ENCODE assay signal across 8 cellular contexts in the genomic region with DNA sequence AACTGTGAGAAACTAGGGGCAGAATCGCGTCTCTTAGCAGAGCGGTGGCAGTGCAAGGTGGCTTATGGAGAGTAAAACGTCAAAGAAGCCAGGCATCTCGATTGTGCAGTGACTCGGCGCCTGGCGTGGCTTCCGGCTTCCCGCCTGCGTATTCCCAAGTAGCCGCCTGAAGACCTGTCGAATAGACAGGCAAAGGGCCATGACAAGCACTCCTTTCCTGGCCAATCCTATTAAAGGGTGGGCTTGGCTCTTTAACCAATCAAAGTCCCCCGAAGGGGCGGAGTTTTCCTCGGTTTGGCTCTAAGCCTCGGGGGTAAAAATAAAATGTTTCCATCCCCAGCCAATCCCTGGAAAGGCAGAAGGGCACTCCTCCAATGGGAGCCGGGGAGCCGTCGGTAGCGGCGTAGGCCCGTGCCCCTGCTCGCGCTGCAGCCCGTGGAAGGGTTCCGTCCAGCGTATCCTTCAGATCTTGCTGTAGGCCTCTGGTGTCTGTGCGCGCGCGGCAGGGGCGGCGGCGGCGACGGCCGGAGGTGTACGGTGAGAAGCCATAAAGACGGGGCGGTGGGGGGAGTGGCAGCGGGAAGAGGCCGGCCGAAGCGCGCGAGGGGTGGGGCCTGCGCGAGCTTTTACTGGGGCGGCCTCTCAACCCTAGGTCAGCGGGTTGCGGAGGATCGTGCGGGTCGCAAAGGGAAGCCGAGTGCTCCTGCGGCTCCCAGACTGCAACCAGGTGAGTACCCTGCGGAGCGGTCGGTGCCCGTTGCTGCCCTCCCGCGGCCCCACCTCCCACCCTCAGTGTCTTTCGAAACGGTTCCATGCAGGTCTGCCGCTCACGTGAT. TPM values are rescaled to one million over a fixed set of nuclear protein-coding genes. Genes with fewer than 3 reads are reported as not detected.
DNase-seq lines count a peak whose midpoint lies in the region; ATAC-seq and TF ChIP-seq lines count a peak whose summit lies in the region.

A gene with protein sequence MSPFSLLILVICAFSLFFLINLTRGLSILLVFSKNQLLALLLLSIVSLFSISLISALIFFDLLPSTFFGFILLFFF (plus strand): TSS at position 395 of the 836 bp plus-strand sequence. CDS start 30,131 bp downstream, outside the sequence.

- TF ChIP-seq RAD21 in IMR-90 (IDR thresholded peaks at IDR 0.05; ENCODE audit: low read length), result no peak

- peak within 1 kb of the TSS; percentile 55 for H3K4me3 ChIP-seq in IMR-90 (ENCODE audit: insufficient read depth, low read depth, low read length)
- peak within 1 kb of the TSS; percentile 74 for H3K4me3 ChIP-seq in epithelial cell of proximal tubule (ENCODE audit: low read depth, low read length)
- peak within 1 kb of the TSS; percentile 22 for H3K4me3 ChIP-seq in mucosa of descending colon

- H3K14ac ChIP-seq in IMR-90 (replicated peaks; ENCODE audit: low read depth, low read length), result 0 out of 2 replicates have a peak within 1 kb of the TSS, but pooled peaks have one; percentile 10

- H2BK5ac ChIP-seq in IMR-90 (ENCODE audit: low read depth, low read length, poor library complexity, severe bottlenecking), result peak within 1 kb of the TSS; percentile 47

- H3K27ac ChIP-seq in IMR-90 (ENCODE audit: insufficient read depth, low read length), result peak within 1 kb of the TSS; percentile 45

- H3K79me1 ChIP-seq in IMR-90 (ENCODE audit: low read depth in 1 of 2, low read length in 2 of 2), result peaks cover 5 to 14% of the 10 kb centered on the region in 2 experiments; a peak in 3 of 4 replicates

- no peak within 1 kb of the TSS for H3K56ac ChIP-seq in IMR-90 (ENCODE audit: extremely low read depth, insufficient read depth, low read length)

- TF ChIP-seq CTCF in IMR-90 (conservative IDR thresholded peaks at IDR 0.05; ENCODE audit: low read depth, low read length) (no peak), epithelial cell of proximal tubule (conservative IDR thresholded peaks at IDR 0.05; ENCODE audit: low read depth, low read length) (peak; percentile 10), mucosa of descending colon (IDR thresholded peaks at IDR 0.05) (no peak)

- H3K27me3 ChIP-seq in IMR-90 (ENCODE audit: control insufficient read depth, insufficient read depth, low read length), result peaks cover 3% of the 10 kb centered on the region; the same call in 1 of the 2 replicates

- peak within 1 kb of the TSS; percentile 55 for H3K9ac ChIP-seq in IMR-90 (ENCODE audit: low read depth, low read length)

- H4K91ac ChIP-seq in IMR-90 (ENCODE audit: insufficient read depth, low read depth, low read length), result 0 out of 2 replicates have a peak within 1 kb of the TSS, but pooled peaks have one; percentile 5

- no TSS peak for BruUV-seq in IMR-90 (replicated peaks; lab: Mats Ljungman, UMichigan)

- dilution Hi-C loops in IMR-90 (cut with HindIII; ENCODE audit: low sequenced_read_pairs, unreplicated experiment), result no loop called here

- H3K9me3 ChIP-seq in IMR-90 (ENCODE audit: control insufficient read depth, insufficient read depth, low read length) (no peaks in the 10 kb centered on the region), mucosa of descending colon (no peaks in the 10 kb centered on the region)

- H2BK120ac ChIP-seq in IMR-90 (ENCODE audit: low read depth, low read length), result no peak within 1 kb of the TSS

- H2AFZ ChIP-seq in IMR-90 (replicated peaks; ENCODE audit: low read length, poor library complexity), result peak within 1 kb of the TSS; percentile 93

- peak within 1 kb of the TSS; percentile 84 for H2AK9ac ChIP-seq in IMR-90 (replicated peaks; ENCODE audit: low read depth, low read length, poor library complexity)

- H2BK15ac ChIP-seq in IMR-90 (ENCODE audit: low read depth, low read length), result no peak within 1 kb of the TSS

- intact Hi-C loops in IMR-90 (cut with micrococcal nuclease), result loop anchor here (1.0 to 5.0 kb wide), 2 partner anchors 23 to 128 kb away; no protein-coding TSS in a partner anchor
- intact Hi-C loops in mucosa of descending colon (cut with DNase I, micrococcal nuclease), result no loop called here

- H2BK20ac ChIP-seq in IMR-90 (ENCODE audit: low read depth, low read length), result no peak within 1 kb of the TSS

- peak within 1 kb of the TSS; percentile 71; the same call in 1 of the 2 replicates for H3K23ac ChIP-seq in IMR-90 (ENCODE audit: low read depth, low read length)

- no peak within 1 kb of the TSS for H3K18ac ChIP-seq in IMR-90 (ENCODE audit: low read depth, low read length)

- peak within 1 kb of the TSS; percentile 25 for H3K4ac ChIP-seq in IMR-90 (ENCODE audit: low read depth, low read length)

- DNase-seq in DMS 273 treated with DMSO at 0.1 percent for 48 hours (lab: John Stamatoyannopoulos, UW) (peak; percentile 95), IMR-90 (peak; percentile 93), OCI-M2 (lab: John Stamatoyannopoulos, UW; ENCODE audit: unreplicated experiment) (peak; percentile 95), epithelial cell of proximal tubule (ENCODE audit: low read depth) (peak; percentile 68), mucosa of descending colon (peak; percentile 84 to 89 (median 89))
- peak; percentile 76 for DNase-seq in activated T-cell treated with anti-CD3 and anti-CD28 coated beads, Interleukin-2, amount 50 U/mL, for 1 hour
- peak; percentile 50 to 53 for DNase-seq in stimulated activated CD8-positive, alpha-beta memory T cell treated with anti-CD3 and anti-CD28 coated beads, Interleukin-7, amount 100 ng/mL, for 1 hour (ENCODE audit: low read depth in 2 of 2)

- POLR2A ChIA-PET in IMR-90 (lab: Charles Lee; ENCODE audit: unreplicated experiment), result no interaction called here

- no peaks in the 10 kb centered on the region for H3K36me3 ChIP-seq in IMR-90 (ENCODE audit: control insufficient read depth, insufficient read depth, low read length)
- no peaks in the 10 kb centered on the region for H3K36me3 ChIP-seq in mucosa of descending colon (ENCODE audit: low read depth)

- H3K9me1 ChIP-seq in IMR-90 (ENCODE audit: insufficient read depth, low read length), result no peaks in the 10 kb centered on the region

- no peak within 1 kb of the TSS for H2AK5ac ChIP-seq in IMR-90 (ENCODE audit: low read depth, low read length)

- H3K4me2 ChIP-seq in IMR-90 (ENCODE audit: low read depth, low read length), result peak within 1 kb of the TSS; percentile 90

- peak within 1 kb of the TSS; percentile 48 to 75; a peak in 3 of 4 replicates for H4K8ac ChIP-seq in IMR-90 (ENCODE audit: low read depth in 2 of 2, low read length in 2 of 2)

- ATAC-seq in GM21528 (IDR thresholded peaks at IDR 0.05; ENCODE audit: low FRiP score, unreplicated experiment), result peak; percentile 81
- ATAC-seq in IMR-90 (ENCODE audit: low read depth), result peak; percentile 89
- peak; percentile 91 for ATAC-seq in mucosa of descending colon

- no peak within 1 kb of the TSS for H4K5ac ChIP-seq in IMR-90 (ENCODE audit: low read depth, low read length)

- WGBS in IMR-90 (ENCODE audit: extremely low coverage in 2 of 2, insufficient read length in 1 of 2), 2 experiments, result 35% methylated on average over 12 of the region's 67 CpGs; no CpG with 5 or more reads in 1 of the 2 experiments

- in situ Hi-C loops in IMR-90 (cut with MboI; ENCODE audit: low sequenced_read_pairs), result no loop called here

- CTCF ChIA-PET in IMR-90 (lab: Yijun Ruan, JAX), result no interaction called here

- no peaks in the 10 kb centered on the region for H4K20me1 ChIP-seq in IMR-90 (ENCODE audit: insufficient read depth, low read length)

- TF ChIP-seq POLR2A in IMR-90 (IDR thresholded peaks at IDR 0.05; ENCODE audit: low read depth, low read length), result no peak

- H3K4me1 ChIP-seq in IMR-90 (ENCODE audit: control insufficient read depth, insufficient read depth, low read length) (no peaks in the 10 kb centered on the region), mucosa of descending colon (ENCODE audit: low read depth) (no peaks in the 10 kb centered on the region)

TF ChIP-seq in IMR-90, 13 proteins besides CTCF, POLR2A, EP300 and RAD21:
- TF ChIP-seq RFX5 (IDR thresholded peaks at IDR 0.05; ENCODE audit: low read depth, low read length) (0 out of 2 replicates have a peak, but pooled peaks have one; percentile 23), BHLHE40 (IDR thresholded peaks at IDR 0.05; ENCODE audit: low read depth, low read length) (peak; percentile 74), RCOR1 (IDR thresholded peaks at IDR 0.05; ENCODE audit: insufficient replicate concordance, low read length) (no peak), MXI1 (IDR thresholded peaks at IDR 0.05; ENCODE audit: borderline replicate concordance, low read depth, low read length) (peak; percentile 57; the same call in 1 of the 2 replicates), FOS (IDR thresholded peaks at IDR 0.05; ENCODE audit: low read depth, low read length) (no peak; the same call in 1 of the 2 replicates), CEBPB (IDR thresholded peaks at IDR 0.05; ENCODE audit: low read depth, low read length) (peak; percentile 23; the same call in 1 of the 2 replicates)
- TF ChIP-seq, protein P1, sequence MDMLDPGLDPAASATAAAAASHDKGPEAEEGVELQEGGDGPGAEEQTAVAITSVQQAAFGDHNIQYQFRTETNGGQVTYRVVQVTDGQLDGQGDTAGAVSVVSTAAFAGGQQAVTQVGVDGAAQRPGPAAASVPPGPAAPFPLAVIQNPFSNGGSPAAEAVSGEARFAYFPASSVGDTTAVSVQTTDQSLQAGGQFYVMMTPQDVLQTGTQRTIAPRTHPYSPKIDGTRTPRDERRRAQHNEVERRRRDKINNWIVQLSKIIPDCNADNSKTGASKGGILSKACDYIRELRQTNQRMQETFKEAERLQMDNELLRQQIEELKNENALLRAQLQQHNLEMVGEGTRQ (IDR thresholded peaks at IDR 0.05; ENCODE audit: low read depth, low read length), result peak; percentile 71
TF ChIP-seq in IMR-90: peak in this region for 5.

RNA-seq across cellular contexts. Expression of the gene that starts here (rescaled TPM):
- total RNA-seq in IMR-90 (2012; rRNA removed) (3.6 and 6.3 TPM in 2 replicates), epithelial cell of proximal tubule (1.9 and 3.1 TPM in 2 replicates), mucosa of descending colon (10 to 100 TPM; 10.5 to 18.5 (median 15.7) TPM)
- polyA plus RNA-seq in IMR-90 (2012; rRNA removed), result 1.3 and 1.6 TPM in 2 replicates
- 0.19 and 0.51 TPM in 2 replicates for polyA plus RNA-seq in IMR-90 (2012; cell fraction: cytosol; rRNA removed)
- 2.3 and 8.6 TPM in 2 replicates for polyA plus RNA-seq in IMR-90 (2012; cell fraction: nucleus; rRNA removed; ENCODE audit: low replicate concordance)

Comparison
In these comparisons a context has a peak if more than half of its experiments do, and no peak if none do; other contexts are left out.
1. Peak in every context shown above with its lines: DNase-seq, ATAC-seq, H3K4me3 ChIP-seq and H3K27ac ChIP-seq.
2. H3K4me3 ChIP-seq: peak in every context shown above with its lines; median percentile 74 in epithelial cell of proximal tubule; 55 in IMR-90; 22 in mucosa of descending colon.